20 cellular contexts compared by ENCODE assay signal in the genomic region with DNA sequence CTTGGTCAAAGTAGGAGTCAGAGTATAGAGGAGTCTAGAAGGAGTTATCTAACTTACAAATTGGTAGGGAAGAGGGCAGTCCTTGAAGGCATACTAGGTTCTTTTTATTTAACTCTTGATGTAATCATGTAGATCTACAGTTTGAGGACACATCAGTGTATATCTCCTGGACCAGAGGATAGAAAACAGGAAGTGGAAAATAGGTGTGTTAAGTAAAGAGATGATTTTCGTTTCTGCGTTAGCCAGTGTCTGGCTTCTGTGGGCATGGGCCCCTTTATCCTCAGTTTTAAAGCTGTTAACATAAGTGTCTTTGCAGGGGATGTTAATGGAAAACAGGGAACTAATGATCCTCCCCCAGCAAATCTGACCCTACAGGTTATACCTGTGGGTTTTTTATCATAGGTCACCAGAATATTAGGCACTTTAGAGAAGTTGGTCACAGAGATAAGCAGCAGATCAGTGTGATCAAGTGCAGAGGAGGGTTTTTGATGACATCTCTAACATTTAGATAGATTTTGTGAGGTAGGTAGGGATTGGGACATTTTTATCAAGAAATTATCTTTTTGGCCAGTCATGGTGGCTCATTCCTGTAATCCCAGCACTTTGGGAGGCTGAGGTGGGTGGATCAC. TPM values are rescaled to one million over a fixed set of nuclear protein-coding genes. Genes with fewer than 3 reads are reported as not detected.
DNase-seq lines count a peak whose midpoint lies in the region; ATAC-seq, FAIRE-seq and TF ChIP-seq lines count a peak whose summit lies in the region.
"Had no signal": no experiment of that assay in that cellular context is flagged by ENCODE, and none has a peak within 500 bp of the region (broad histone marks: within the 10 kb centered on the region; RNA-seq: fewer than 3 reads in every experiment).

No MANE protein-coding gene starts in this region.

- peak; percentile 56 for ATAC-seq in HG03469 (IDR thresholded peaks at IDR 0.05; ENCODE audit: unreplicated experiment)
- peak; percentile 86 for ATAC-seq in GM12878
- no peak for ATAC-seq in GM18517 (IDR thresholded peaks at IDR 0.05; ENCODE audit: unreplicated experiment)
- ATAC-seq: esophagus mucosa, mucosa of descending colon, WTC11 had no signal

- H3K27me3 ChIP-seq in CD4-positive, alpha-beta memory T cell (ENCODE audit: insufficient read depth, low read length) = no peaks in the 10 kb centered on the region
- no peaks in the 10 kb centered on the region for H3K27me3 ChIP-seq in GM12878 (replicated peaks in 1 of 2; ENCODE audit: control insufficient read depth in 2 of 2, insufficient read depth in 2 of 2, low read length in 1 of 2)
- H3K27me3 ChIP-seq: body of pancreas, spleen had no signal

- H3K9ac ChIP-seq in GM12878 (ENCODE audit: control insufficient read depth, insufficient read depth, low read length) = no peak overlapping the region
- no peak overlapping the region for H3K9ac ChIP-seq in kidney (ENCODE audit: low read length in 2 of 2)
- H3K9ac ChIP-seq: parathyroid adenoma had no signal

- no peak for DNase-seq in CD4-positive, alpha-beta memory T cell
- no peak for DNase-seq in GM19239 (ENCODE audit: insufficient read length, low spot score)
- DNase-seq in GM12878 (ENCODE audit: low read depth, low spot score) = no peak
- DNase-seq in NCI-H524 treated with DMSO at 0.1 percent for 48 hours (lab: John Stamatoyannopoulos, UW) = no peak
- no peak for DNase-seq in SKM-1 treated with dmso at 0.1 percent for 144 hours (lab: John Stamatoyannopoulos, UW; ENCODE audit: unreplicated experiment)
- DNase-seq in kidney = no peak
- DNase-seq: body of pancreas, DMS79, kidney glomerular epithelial cell, mucosa of descending colon, NCI-H1417 treated with DMSO at 0.1 percent for 48 hours, NCI-H345, spleen, SW 1271 had no signal

- WGBS in GM12878 (ENCODE audit: insufficient coverage, insufficient replicate concordance, low lambda C conversion rate, missing lambda C conversion rate) = 21% methylated on average over 2 of the region's 2 CpGs

- no peak overlapping the region for H2AFZ ChIP-seq in GM12878 (ENCODE audit: control insufficient read depth, low read depth, low read length)
- H2AFZ ChIP-seq: parathyroid adenoma had no signal

- peaks cover 14% of the 10 kb centered on the region for H3K4me1 ChIP-seq in CD4-positive, alpha-beta memory T cell (ENCODE audit: insufficient read depth, low read length)
- H3K4me1 ChIP-seq in GM12878 (ENCODE audit: control insufficient read depth, insufficient read depth, low read length) = peaks cover 3% of the 10 kb centered on the region; the same call in 1 of the 2 replicates
- no peaks in the 10 kb centered on the region for H3K4me1 ChIP-seq in kidney (ENCODE audit: control insufficient read depth in 1 of 2, insufficient read depth in 1 of 2, low read depth in 1 of 2, low read length in 2 of 2)
- H3K4me1 ChIP-seq: parathyroid adenoma, spleen had no signal

- H3K27ac ChIP-seq in CD4-positive, alpha-beta memory T cell (ENCODE audit: low read depth, low read length) = no peak overlapping the region
- H3K27ac ChIP-seq in GM12878 (ENCODE audit: control insufficient read depth, insufficient read depth) (no peak overlapping the region), kidney (ENCODE audit: low read depth in 2 of 2, low read length in 2 of 2) (no peak overlapping the region)
- H3K27ac ChIP-seq: parathyroid adenoma, spleen had no signal

- CTCF ChIA-PET in CD4-positive, alpha-beta memory T cell (lab: Charles Lee; ENCODE audit: partially characterized antibody) = interaction anchor here (2.1 to 3.5 kb wide), 2 partner anchors 23 to 92 kb away, joined by 6 to 19 read pairs; no protein-coding TSS in a partner anchor
- CTCF ChIA-PET in GM12878 (lab: Yijun Ruan, JAX) = interaction anchor here (0.6 to 5.8 kb wide), 6 partner anchors 22 to 122 kb away, joined by 3 to 53 read pairs (median 18); no protein-coding TSS in a partner anchor

- TF ChIP-seq CTCF in GM12878 (IDR thresholded peaks at IDR 0.05 in 2 of 3, conservative IDR thresholded peaks at IDR 0.05 in 1 of 3; ENCODE audit: control insufficient read depth in 2 of 3, extremely low read depth in 1 of 3, insufficient read depth in 1 of 3, low read depth in 3 of 3, low read length in 3 of 3) (no peak), kidney (IDR thresholded peaks at IDR 0.05; ENCODE audit: borderline replicate concordance, extremely low read depth, insufficient read depth) (no peak)

- in situ Hi-C loops in GM12878 (cut with MboI) = no loop called here

- H3K36me3 Mint-ChIP-seq in CD4-positive, alpha-beta memory T cell = no peaks in the 10 kb centered on the region

- no peaks in the 10 kb centered on the region for H3K79me2 ChIP-seq in GM12878 (ENCODE audit: control insufficient read depth, insufficient read depth, low read length)
- H3K79me2 ChIP-seq: parathyroid adenoma had no signal

- intact Hi-C loops in CD4-positive, alpha-beta memory T cell (cut with micrococcal nuclease) = no loop called here
- intact Hi-C loops in GM12878 (cut with micrococcal nuclease; ENCODE audit: unreplicated experiment) = no loop called here
- intact Hi-C loops in kidney (cut with DNase I) = no loop called here

- H3K4me3 ChIP-seq in CD4-positive, alpha-beta memory T cell (ENCODE audit: low read length in 2 of 2) = no peak overlapping the region
- H3K4me3 ChIP-seq in GM12878 = no peak overlapping the region
- H3K4me3 ChIP-seq in kidney (ENCODE audit: low read length in 2 of 2) = no peak overlapping the region
- H3K4me3 ChIP-seq: body of pancreas, mucosa of descending colon, spleen had no signal

- H3K4me3 Mint-ChIP-seq in CD4-positive, alpha-beta memory T cell = peak overlapping the region in 5 of 8 donors; percentile 43 to 81 (median 52)
- H3K4me3 Mint-ChIP-seq: dendritic cell treated with granulocyte-macrophage colony-stimulating factor and Interleukin-4, amounts not matched to agents 40 ng/mL and 50 ng/mL, for 4 days; WTC11 had no signal

- POLR2A ChIA-PET in CD4-positive, alpha-beta memory T cell (lab: Charles Lee; ENCODE audit: partially characterized antibody) = interaction anchor here (5.7 kb wide), 1 partner anchor 118 kb away, joined by 24 read pairs; no protein-coding TSS in a partner anchor
- POLR2A ChIA-PET in GM12878 (lab: Charles Lee) = no interaction called here

- H4K20me1 ChIP-seq in GM12878 (ENCODE audit: control insufficient read depth, insufficient read depth) = no peaks in the 10 kb centered on the region

- H3K9me3 Mint-ChIP-seq in CD4-positive, alpha-beta memory T cell = no peaks in the 10 kb centered on the region
- H3K9me3 Mint-ChIP-seq: dendritic cell treated with granulocyte-macrophage colony-stimulating factor and Interleukin-4, amounts not matched to agents 40 ng/mL and 50 ng/mL, for 4 days had no signal

- TF ChIP-seq EP300 in GM12878 (IDR thresholded peaks at IDR 0.05; ENCODE audit: borderline replicate concordance in 1 of 2, control insufficient read depth in 1 of 2, low read depth in 2 of 2, low read length in 2 of 2) = no peak

- BruUV-seq in GM12878 (replicated peaks; lab: Mats Ljungman, UMichigan) = no TSS peak

- TF ChIP-seq POLR2A in GM12878 (IDR thresholded peaks at IDR 0.05; ENCODE audit: low read depth, low read length) = no peak

- SMC1A ChIA-PET in GM12878 (lab: Charles Lee; ENCODE audit: uncharacterized antibody, unreplicated experiment) = interaction anchor here (2.0 to 4.5 kb wide), 3 partner anchors 93 to 121 kb away, joined by 6 to 34 read pairs (median 26); no protein-coding TSS in a partner anchor

- FAIRE-seq in GM19239 (lab: Jason Lieb, UNC) (peak; percentile 62), GM12878 (lab: Jason Lieb, UNC) (no peak), kidney (lab: Jason Lieb, UNC) (no peak)

- H3K36me3 ChIP-seq in CD4-positive, alpha-beta memory T cell (ENCODE audit: insufficient read depth, low read length) = no peaks in the 10 kb centered on the region
- H3K36me3 ChIP-seq in GM12878 (ENCODE audit: control insufficient read depth in 2 of 2, insufficient read depth in 2 of 2, low read length in 1 of 2) (no peaks in the 10 kb centered on the region), kidney (ENCODE audit: control insufficient read depth in 1 of 2, insufficient read depth in 2 of 2, low read length in 2 of 2) (no peaks in the 10 kb centered on the region)
- H3K36me3 ChIP-seq: spleen had no signal

- H3K9me3 ChIP-seq in CD4-positive, alpha-beta memory T cell (ENCODE audit: control insufficient read depth in 1 of 2, low read length in 2 of 2) = no peaks in the 10 kb centered on the region
- H3K9me3 ChIP-seq in GM12878 (replicated peaks; ENCODE audit: control insufficient read depth, insufficient read depth, low read length) = no peaks in the 10 kb centered on the region
- H3K9me3 ChIP-seq in kidney (ENCODE audit: control insufficient read depth in 1 of 2, low read length in 2 of 2) = no peaks in the 10 kb centered on the region
- H3K9me3 ChIP-seq: body of pancreas, mucosa of descending colon, spleen had no signal

- no peak for TF ChIP-seq RAD21 in GM12878 (IDR thresholded peaks at IDR 0.05; ENCODE audit: insufficient read depth, low read depth, low read length)

- H3K27ac Mint-ChIP-seq in CD4-positive, alpha-beta memory T cell = peak overlapping the region; percentile 47 to 86 (median 68)
- H3K27ac Mint-ChIP-seq: dendritic cell treated with granulocyte-macrophage colony-stimulating factor and Interleukin-4, amounts not matched to agents 40 ng/mL and 50 ng/mL, for 4 days; WTC11 had no signal

- no peaks in the 10 kb centered on the region for H3K27me3 Mint-ChIP-seq in CD4-positive, alpha-beta memory T cell
- H3K27me3 Mint-ChIP-seq: dendritic cell treated with granulocyte-macrophage colony-stimulating factor and Interleukin-4, amounts not matched to agents 40 ng/mL and 50 ng/mL, for 4 days had no signal

- H3K4me1 Mint-ChIP-seq in CD4-positive, alpha-beta memory T cell = peaks cover 15 to 42% (median 25%) of the 10 kb centered on the region in 4 donors

- RAD21 ChIA-PET in GM12878 (lab: Charles Lee; ENCODE audit: unreplicated experiment) = interaction anchor here (1.1 to 2.2 kb wide), 2 partner anchors 24 to 92 kb away, joined by 3 to 9 read pairs; no protein-coding TSS in a partner anchor

- no peak overlapping the region for H3K4me2 ChIP-seq in GM12878 (ENCODE audit: control insufficient read depth, insufficient read depth)

RNA-seq across cellular contexts. Expression of a gene that starts 58.6 kb away (rescaled TPM):
- under 1 TPM in 1 of 2 experiments, not detected in 1; 0.44 TPM for total RNA-seq in CD4-positive, alpha-beta memory T cell
- not detected for polyA plus RNA-seq in CD4-positive, alpha-beta memory T cell
- total RNA-seq in GM12878 (2013; cell fraction: nucleolus; rRNA removed) = not detected in 2 replicates
- total RNA-seq in GM12878 (2014; rRNA removed) (not detected in 2 replicates), GM12878 (2014; rRNA removed; fragmentation: Illumina TruSeq; extraction: Trizol) (not detected in 2 replicates), GM12878 (2021) (11.9 and 12.4 TPM in 2 replicates), kidney (not detected)
- polyA plus RNA-seq in GM12878 (2011; ENCODE audit: low read depth) = not detected
- polyA plus RNA-seq in GM12878 (2011; rRNA removed) (not detected in 2 replicates), GM12878 (2014; fragmentation: Illumina TruSeq; extraction: Trizol) (not detected in 2 replicates), GM12878 (2014; fragmentation: Nextera tagmentation; extraction: Ambion mirVana) (not detected), GM12878 (2014; rRNA removed) (not detected in 2 replicates), GM12878 (2016; fragmentation: Nextera tagmentation; extraction: Ambion mirVana) (not detected), kidney (ENCODE audit: insufficient read depth, low read depth, low replicate concordance) (not detected)
- not detected in 2 replicates for polyA plus RNA-seq in GM12878 (2011; cell fraction: cytosol; rRNA removed)
- not detected in 2 replicates for polyA plus RNA-seq in GM12878 (2011; cell fraction: nucleus; rRNA removed)
- not detected in 2 replicates for polyA plus RNA-seq in GM12878 (2012)
- polyA minus RNA-seq in GM12878 (2011; rRNA and poly(A)+ RNA removed) = not detected in 2 replicates
- not detected in 2 replicates for polyA minus RNA-seq in GM12878 (2011; cell fraction: cytosol; rRNA and poly(A)+ RNA removed)
- polyA minus RNA-seq in GM12878 (2011; cell fraction: nucleus; rRNA and poly(A)+ RNA removed) = not detected in 2 replicates
- total RNA-seq: esophagus mucosa, mucosa of descending colon had no signal
